In the genomic region with DNA sequence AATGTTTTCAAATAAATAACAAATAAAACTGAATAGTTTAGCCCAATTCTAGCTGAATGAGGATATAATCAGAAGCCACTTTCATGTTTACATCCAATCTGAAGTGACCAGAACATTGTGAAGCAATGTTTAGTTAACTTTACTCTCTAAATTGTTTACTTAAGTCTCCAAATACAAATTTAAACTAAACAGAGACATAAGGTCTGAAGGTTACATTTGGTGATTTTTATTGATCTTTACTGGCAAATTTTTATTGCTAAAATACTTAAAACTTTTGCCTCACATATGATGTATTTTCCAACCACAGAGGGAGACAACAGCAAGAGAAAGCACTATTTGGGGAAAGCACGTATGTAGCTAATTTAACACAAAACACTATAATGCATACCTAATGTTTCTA, we compare ENCODE assay signal across 24 cellular contexts.
"Had no signal": no experiment of that assay in that cellular context is flagged by ENCODE, and none has a peak within 500 bp of the region (broad histone marks: within the 10 kb centered on the region; RNA-seq: fewer than 3 reads in every experiment).

No MANE protein-coding gene starts in this region.

- H3K36me3 ChIP-seq: ascending aorta, SJCRH30 had no signal

- H3K27me3 ChIP-seq: ascending aorta, body of pancreas, Peyer's patch, SJCRH30 had no signal

- H3K4me3 ChIP-seq: ascending aorta, body of pancreas, Peyer's patch, SJCRH30 had no signal

- DNase-seq: activated CD4-positive, alpha-beta memory T cell treated with anti-CD3 and anti-CD28 coated beads, Interleukin-2, amount 10 ng/mL, durations not matched to agents 7 days and 5 days; activated CD4-positive, alpha-beta T cell treated with anti-CD3 and anti-CD28 coated beads for 36 hours; activated CD4-positive, alpha-beta T cell treated with anti-CD3 and anti-CD28 coated beads, Interleukin-2, amount 50 U/mL, for 1 hour; activated CD8-positive, alpha-beta memory T cell treated with anti-CD3 and anti-CD28 coated beads, Interleukin-2, amount 50 U/mL, for 4 hours; activated naive CD4-positive, alpha-beta T cell treated with anti-CD3 and anti-CD28 coated beads, Interleukin-2, amount 50 U/mL, for 16 hours; activated naive CD8-positive, alpha-beta T cell treated with anti-CD3 and anti-CD28 coated beads, Interleukin-2, amount 10 ng/mL, durations not matched to agents 7 days and 5 days; activated T-cell treated with anti-CD3 and anti-CD28 coated beads, Interleukin-2, amount 50 U/mL, for 72 hours; body of pancreas; MM.1S; NCI-H1105; NCI-H1436; NCI-H1694 treated with DMSO at 0.1 percent for 48 hours; NCI-H2029 treated with DMSO at 0.1 percent for 48 hours; NCI-H345; NCI-H510A; NCI-H526 treated with DMSO at 0.1 percent for 48 hours; Peyer's patch; Right ventricle myocardium superior; SJCRH30; SK-N-SH; T-helper 1 cell had no signal

- H3K9me3 ChIP-seq: ascending aorta, body of pancreas, Peyer's patch, SJCRH30, SK-N-SH had no signal

- ATAC-seq: activated CD4-positive, alpha-beta T cell treated with anti-CD3 and anti-CD28 coated beads for 36 hours; activated T-cell treated with anti-CD3 and anti-CD28 coated beads, Interleukin-2, amount 50 U/mL, for 72 hours; body of pancreas had no signal

- H3K27ac ChIP-seq: ascending aorta, body of pancreas, Peyer's patch, RWPE1, SJCRH30, VCaP had no signal

- H3K9ac ChIP-seq: SK-N-SH had no signal

- H3K4me1 ChIP-seq: ascending aorta, body of pancreas, Peyer's patch had no signal
